Comparison of ENCODE assay signal across 8 cellular contexts in the genomic region with DNA sequence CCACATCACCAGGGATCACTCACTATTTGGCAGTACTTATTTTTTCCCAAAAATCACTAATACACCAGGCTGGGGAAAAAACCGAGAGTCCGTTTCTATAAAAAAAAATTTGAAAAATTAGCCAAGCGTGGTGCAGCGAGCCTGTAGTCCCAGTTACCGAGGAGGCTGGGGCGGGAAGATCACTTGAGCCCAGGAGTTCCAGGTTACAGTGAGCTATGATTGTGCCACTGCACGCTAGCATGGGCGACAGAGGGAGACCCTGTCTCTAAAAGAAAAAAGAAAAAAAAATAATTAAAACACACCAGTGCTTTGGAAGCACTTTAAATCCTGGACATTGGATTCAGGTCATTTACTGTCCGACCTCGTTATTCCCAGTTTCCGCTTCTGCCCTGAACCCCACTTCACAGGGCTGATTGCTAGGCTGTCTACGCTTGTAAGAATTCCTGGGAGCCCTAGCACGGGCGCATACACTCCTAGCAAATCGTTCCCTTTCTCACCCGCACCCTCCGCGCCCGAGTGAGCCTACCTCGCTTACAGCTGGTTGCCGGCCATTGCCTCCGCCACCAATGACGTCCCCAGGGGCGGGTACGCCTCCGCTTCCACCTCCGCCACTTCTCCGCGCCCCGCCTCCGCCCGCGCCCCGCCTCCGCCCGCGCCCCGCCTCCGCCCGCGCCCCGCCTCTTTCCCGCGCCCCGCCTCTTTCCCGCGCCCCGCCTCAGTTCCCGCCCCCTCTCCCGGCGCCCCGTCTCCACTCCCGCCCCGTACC. TPM values are rescaled to one million over a fixed set of nuclear protein-coding genes. Genes with fewer than 3 reads are reported as not detected.
DNase-seq lines count a peak whose midpoint lies in the region; ATAC-seq and TF ChIP-seq lines count a peak whose summit lies in the region.

A gene (minus strand): TSS at position 571 of the 766 bp plus-strand sequence. CDS start 5,950 bp downstream, outside the sequence.

- TF ChIP-seq CTCF in activated CD8-positive, alpha-beta T cell treated with anti-CD3 and anti-CD28 coated beads for 36 hours (IDR thresholded peaks at IDR 0.05) = no peak
- TF ChIP-seq CTCF in glutamatergic neuron (IDR thresholded peaks at IDR 0.05; ENCODE audit: partially characterized antibody, unreplicated experiment) = no peak

- peak within 1 kb of the TSS; percentile 34 for H3K4ac ChIP-seq in trophoblast cell (ENCODE audit: low read depth, low read length)

- peak within 1 kb of the TSS; percentile 86 for H3K18ac ChIP-seq in trophoblast cell (ENCODE audit: low read length)

- H2AK5ac ChIP-seq in trophoblast cell (ENCODE audit: low read length) = no peak within 1 kb of the TSS

- no peaks in the 10 kb centered on the region for H3K27me3 Mint-ChIP-seq in activated naive CD4-positive, alpha-beta T cell treated with anti-CD3 and anti-CD28 coated beads for 36 hours (ENCODE audit: low read depth)
- H3K27me3 Mint-ChIP-seq in activated CD8-positive, alpha-beta T cell treated with anti-CD3 and anti-CD28 coated beads for 36 hours = no peaks in the 10 kb centered on the region
- H3K27me3 Mint-ChIP-seq in glutamatergic neuron (ENCODE audit: unreplicated experiment) = no peaks in the 10 kb centered on the region

- H3K9me3 ChIP-seq in trophoblast cell (ENCODE audit: insufficient read depth, low read depth, low read length) = no peaks in the 10 kb centered on the region

- no peaks in the 10 kb centered on the region for H3K36me3 ChIP-seq in trophoblast cell (ENCODE audit: control insufficient read depth in 1 of 2, insufficient read depth in 2 of 2, low read length in 2 of 2)

- H4K8ac ChIP-seq in trophoblast cell (ENCODE audit: low read depth, low read length) = peak within 1 kb of the TSS; percentile 91

- H3K79me1 ChIP-seq in trophoblast cell (ENCODE audit: low read length) = peaks cover 9% of the 10 kb centered on the region

- H3K27ac Mint-ChIP-seq in activated naive CD4-positive, alpha-beta T cell treated with anti-CD3 and anti-CD28 coated beads for 36 hours = peak within 1 kb of the TSS; percentile 88
- peak within 1 kb of the TSS; percentile 93 for H3K27ac Mint-ChIP-seq in activated CD8-positive, alpha-beta T cell treated with anti-CD3 and anti-CD28 coated beads for 36 hours
- peak within 1 kb of the TSS; percentile 89 for H3K27ac Mint-ChIP-seq in glutamatergic neuron (ENCODE audit: unreplicated experiment)

- no CpG with 5 or more reads among the region's 54 CpGs for WGBS in trophoblast cell (ENCODE audit: extremely low coverage, insufficient coverage, insufficient read length)

- H2BK120ac ChIP-seq in trophoblast cell (ENCODE audit: insufficient read depth, low read length, poor library complexity) = peak within 1 kb of the TSS; percentile 73

- H3K4me1 Mint-ChIP-seq in activated naive CD4-positive, alpha-beta T cell treated with anti-CD3 and anti-CD28 coated beads for 36 hours (ENCODE audit: low read depth) = peaks cover 22% of the 10 kb centered on the region
- H3K4me1 Mint-ChIP-seq in activated CD8-positive, alpha-beta T cell treated with anti-CD3 and anti-CD28 coated beads for 36 hours (ENCODE audit: low read depth) = peaks cover 27% of the 10 kb centered on the region
- peaks cover 3% of the 10 kb centered on the region for H3K4me1 Mint-ChIP-seq in glutamatergic neuron (ENCODE audit: low read depth, unreplicated experiment)

- peaks cover 5% of the 10 kb centered on the region for H3K79me2 ChIP-seq in trophoblast cell (ENCODE audit: control insufficient read depth, insufficient read depth, low read length, poor library complexity)

- H3K23ac ChIP-seq in trophoblast cell (ENCODE audit: low read length) = no peak within 1 kb of the TSS

- H2BK5ac ChIP-seq in trophoblast cell (ENCODE audit: low read depth, low read length, poor library complexity) = peak within 1 kb of the TSS; percentile 90

- H3K27me3 ChIP-seq in trophoblast cell (ENCODE audit: insufficient read depth, low read length) = no peaks in the 10 kb centered on the region

- CTCF ChIA-PET in activated naive CD4-positive, alpha-beta T cell treated with anti-CD3 and anti-CD28 coated beads for 36 hours (lab: Charles Lee) = no interaction called here
- CTCF ChIA-PET in activated CD8-positive, alpha-beta T cell treated with anti-CD3 and anti-CD28 coated beads for 36 hours (lab: Charles Lee) = interaction anchor here (1.4 kb wide), 1 partner anchor 21 kb away, joined by 3 read pairs; no protein-coding TSS in a partner anchor

- peak within 1 kb of the TSS; percentile 58 for H3K27ac ChIP-seq in trophoblast cell (ENCODE audit: low read depth, low read length)

- H4K12ac ChIP-seq in trophoblast cell (ENCODE audit: low read depth, low read length) = peak within 1 kb of the TSS; percentile 86

- H3K9me3 Mint-ChIP-seq in activated naive CD4-positive, alpha-beta T cell treated with anti-CD3 and anti-CD28 coated beads for 36 hours = no peaks in the 10 kb centered on the region
- no peaks in the 10 kb centered on the region for H3K9me3 Mint-ChIP-seq in activated CD8-positive, alpha-beta T cell treated with anti-CD3 and anti-CD28 coated beads for 36 hours
- no peaks in the 10 kb centered on the region for H3K9me3 Mint-ChIP-seq in glutamatergic neuron (ENCODE audit: unreplicated experiment)

- H3K14ac ChIP-seq in trophoblast cell (ENCODE audit: low read length) = peak within 1 kb of the TSS; percentile 93

- peaks cover 3 to 6% of the 10 kb centered on the region in 2 experiments for H3K4me1 ChIP-seq in trophoblast cell (ENCODE audit: control insufficient read depth in 1 of 2, insufficient read depth in 2 of 2, low read length in 2 of 2)

- peak within 1 kb of the TSS; percentile 84 for H3K4me3 ChIP-seq in trophoblast cell (ENCODE audit: low read depth, low read length)

- H3K36me3 Mint-ChIP-seq in activated naive CD4-positive, alpha-beta T cell treated with anti-CD3 and anti-CD28 coated beads for 36 hours (ENCODE audit: low read depth) = peaks cover 2% of the 10 kb centered on the region
- no peaks in the 10 kb centered on the region for H3K36me3 Mint-ChIP-seq in activated CD8-positive, alpha-beta T cell treated with anti-CD3 and anti-CD28 coated beads for 36 hours (ENCODE audit: low read depth)
- H3K36me3 Mint-ChIP-seq in glutamatergic neuron (ENCODE audit: unreplicated experiment) = no peaks in the 10 kb centered on the region

- ATAC-seq in HG02884 (IDR thresholded peaks at IDR 0.05; ENCODE audit: unreplicated experiment) = peak; percentile 39
- ATAC-seq in activated CD8-positive, alpha-beta T cell treated with anti-CD3 and anti-CD28 coated beads for 36 hours = no peak

- H2AFZ ChIP-seq in trophoblast cell (ENCODE audit: insufficient read depth, low read length, poor library complexity) = peak within 1 kb of the TSS; percentile 98

- peak within 1 kb of the TSS; percentile 93 for H3K4me2 ChIP-seq in trophoblast cell (ENCODE audit: low read length)

- H4K91ac ChIP-seq in trophoblast cell (ENCODE audit: low read depth, low read length) = peak within 1 kb of the TSS; percentile 89

- peak within 1 kb of the TSS; percentile 45 for H3K9ac ChIP-seq in trophoblast cell (ENCODE audit: low read length)

- peak; percentile 14 for DNase-seq in activated naive CD4-positive, alpha-beta T cell treated with anti-CD3 and anti-CD28 coated beads for 36 hours
- DNase-seq in activated naive CD4-positive, alpha-beta T cell treated with anti-CD3 and anti-CD28 coated beads, Interleukin-2, amount 50 U/mL, for 16 hours = no peak
- DNase-seq in NCI-H1436 treated with DMSO at 0.1 percent for 48 hours (lab: John Stamatoyannopoulos, UW) = peak; percentile 84
- DNase-seq in activated CD8-positive, alpha-beta T cell treated with anti-CD3 and anti-CD28 coated beads for 36 hours = peak; percentile 17
- peak; percentile 98 for DNase-seq in glutamatergic neuron
- DNase-seq in trophoblast cell = peak in 1 of 2 donors; percentile 28
- no peak for DNase-seq in stimulated activated naive CD4-positive, alpha-beta T cell treated with Interleukin-2 at 50 U/mL for 16 hours (lab: John Stamatoyannopoulos, UW)

- peak within 1 kb of the TSS; percentile 97 for H3K4me3 Mint-ChIP-seq in activated naive CD4-positive, alpha-beta T cell treated with anti-CD3 and anti-CD28 coated beads for 36 hours
- peak within 1 kb of the TSS; percentile 96 for H3K4me3 Mint-ChIP-seq in activated CD8-positive, alpha-beta T cell treated with anti-CD3 and anti-CD28 coated beads for 36 hours
- H3K4me3 Mint-ChIP-seq in glutamatergic neuron (ENCODE audit: unreplicated experiment) = peak within 1 kb of the TSS; percentile 96

- intact Hi-C loops in activated naive CD4-positive, alpha-beta T cell treated with anti-CD3 and anti-CD28 coated beads for 36 hours (cut with micrococcal nuclease) = loop anchor here (1.0 to 10.0 kb wide), 11 partner anchors 32 to 1670 kb away; a partner anchor contains a TSS
- intact Hi-C loops in activated CD8-positive, alpha-beta T cell treated with anti-CD3 and anti-CD28 coated beads for 36 hours (cut with micrococcal nuclease) = loop anchor here (5.0 kb wide), 1 partner anchor 108 kb away; a partner anchor contains a TSS

- POLR2A ChIA-PET in activated CD8-positive, alpha-beta T cell treated with anti-CD3 and anti-CD28 coated beads for 36 hours (lab: Charles Lee) = interaction anchor here (0.6 to 1.6 kb wide), 7 partner anchors 12 to 448 kb away, joined by 3 to 6 read pairs (median 3); a partner anchor contains a TSS

- H2BK12ac ChIP-seq in trophoblast cell (ENCODE audit: low read length) = peak within 1 kb of the TSS; percentile 32

RNA-seq across cellular contexts. Expression of the gene that starts here (rescaled TPM):
- 1 to 10 TPM; 4.9 to 5.6 TPM for total RNA-seq in activated naive CD4-positive, alpha-beta T cell treated with anti-CD3 and anti-CD28 coated beads for 36 hours
- 1 to 10 TPM; 6.6 to 7.0 TPM for total RNA-seq in activated CD8-positive, alpha-beta T cell treated with anti-CD3 and anti-CD28 coated beads for 36 hours
- total RNA-seq in glutamatergic neuron (ENCODE audit: unreplicated experiment) = 3.4 TPM
- 12.5 and 12.9 TPM in 2 replicates for polyA plus RNA-seq in trophoblast cell (2013)

Comparison
In these comparisons a context has a peak if more than half of its experiments do, and no peak if none do; other contexts are left out.
1. DNase-seq: peak in activated naive CD4-positive, alpha-beta T cell treated with anti-CD3 and anti-CD28 coated beads for 36 hours (single experiment), NCI-H1436 treated with DMSO at 0.1 percent for 48 hours (single experiment), activated CD8-positive, alpha-beta T cell treated with anti-CD3 and anti-CD28 coated beads for 36 hours (single experiment) and glutamatergic neuron (single experiment); none in activated naive CD4-positive, alpha-beta T cell treated with anti-CD3 and anti-CD28 coated beads, Interleukin-2, amount 50 U/mL, for 16 hours (single experiment) and stimulated activated naive CD4-positive, alpha-beta T cell treated with Interleukin-2 at 50 U/mL for 16 hours (single experiment).
2. Peak in every context shown above with its lines, with median percentiles within 50 percentile points of each other: H3K27ac Mint-ChIP-seq and H3K4me3 Mint-ChIP-seq.